ENCODE assay signal across 1 cellular context in the genomic region with DNA sequence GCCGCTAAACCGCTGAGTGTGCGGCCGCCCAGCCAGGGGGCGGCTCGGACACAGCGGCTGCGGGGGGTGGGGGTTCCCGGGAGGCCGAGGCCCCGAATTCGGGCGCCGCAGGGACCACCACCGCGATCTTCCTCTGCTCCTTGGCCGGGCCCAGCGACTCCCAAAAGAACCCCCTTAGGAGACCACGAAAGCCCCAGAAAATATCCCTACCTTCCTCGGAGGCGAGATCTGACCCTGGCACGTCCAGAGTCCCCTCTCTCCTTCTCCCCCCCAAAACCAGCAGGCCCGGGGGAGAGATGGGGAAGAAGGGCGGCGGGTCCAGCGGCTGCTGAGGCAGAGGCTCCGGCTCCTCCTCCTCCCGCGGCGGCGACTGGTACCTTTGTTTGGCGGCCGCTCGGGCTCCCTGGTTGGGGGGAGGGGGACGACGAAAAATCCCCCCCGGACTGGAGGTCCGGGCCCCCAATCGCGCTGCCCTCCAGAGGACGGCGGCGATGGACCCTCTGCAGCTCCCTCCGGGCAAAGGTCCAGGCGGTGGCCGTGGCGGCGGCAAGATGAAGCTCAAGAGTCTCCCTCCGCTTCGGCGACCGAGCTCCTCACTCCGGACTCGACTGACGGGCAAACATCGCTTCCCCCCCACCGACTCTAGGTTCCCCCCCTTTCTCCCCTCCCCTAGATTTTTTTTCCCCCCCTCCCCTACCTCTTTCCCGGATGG.
TF ChIP-seq lines count a peak whose summit lies in the region.

A gene with protein sequence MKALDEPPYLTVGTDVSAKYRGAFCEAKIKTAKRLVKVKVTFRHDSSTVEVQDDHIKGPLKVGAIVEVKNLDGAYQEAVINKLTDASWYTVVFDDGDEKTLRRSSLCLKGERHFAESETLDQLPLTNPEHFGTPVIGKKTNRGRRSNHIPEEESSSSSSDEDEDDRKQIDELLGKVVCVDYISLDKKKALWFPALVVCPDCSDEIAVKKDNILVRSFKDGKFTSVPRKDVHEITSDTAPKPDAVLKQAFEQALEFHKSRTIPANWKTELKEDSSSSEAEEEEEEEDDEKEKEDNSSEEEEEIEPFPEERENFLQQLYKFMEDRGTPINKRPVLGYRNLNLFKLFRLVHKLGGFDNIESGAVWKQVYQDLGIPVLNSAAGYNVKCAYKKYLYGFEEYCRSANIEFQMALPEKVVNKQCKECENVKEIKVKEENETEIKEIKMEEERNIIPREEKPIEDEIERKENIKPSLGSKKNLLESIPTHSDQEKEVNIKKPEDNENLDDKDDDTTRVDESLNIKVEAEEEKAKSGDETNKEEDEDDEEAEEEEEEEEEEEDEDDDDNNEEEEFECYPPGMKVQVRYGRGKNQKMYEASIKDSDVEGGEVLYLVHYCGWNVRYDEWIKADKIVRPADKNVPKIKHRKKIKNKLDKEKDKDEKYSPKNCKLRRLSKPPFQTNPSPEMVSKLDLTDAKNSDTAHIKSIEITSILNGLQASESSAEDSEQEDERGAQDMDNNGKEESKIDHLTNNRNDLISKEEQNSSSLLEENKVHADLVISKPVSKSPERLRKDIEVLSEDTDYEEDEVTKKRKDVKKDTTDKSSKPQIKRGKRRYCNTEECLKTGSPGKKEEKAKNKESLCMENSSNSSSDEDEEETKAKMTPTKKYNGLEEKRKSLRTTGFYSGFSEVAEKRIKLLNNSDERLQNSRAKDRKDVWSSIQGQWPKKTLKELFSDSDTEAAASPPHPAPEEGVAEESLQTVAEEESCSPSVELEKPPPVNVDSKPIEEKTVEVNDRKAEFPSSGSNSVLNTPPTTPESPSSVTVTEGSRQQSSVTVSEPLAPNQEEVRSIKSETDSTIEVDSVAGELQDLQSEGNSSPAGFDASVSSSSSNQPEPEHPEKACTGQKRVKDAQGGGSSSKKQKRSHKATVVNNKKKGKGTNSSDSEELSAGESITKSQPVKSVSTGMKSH (N-terminal part only) (minus strand): TSS at position 621 of the 712 bp plus-strand sequence. CDS start 1,260 bp downstream, outside the sequence.

TF ChIP-seq in HepG2, 621 proteins besides CTCF, POLR2A, EP300 and RAD21 (continued from another document and continues in another):
- TF ChIP-seq, protein P1, sequence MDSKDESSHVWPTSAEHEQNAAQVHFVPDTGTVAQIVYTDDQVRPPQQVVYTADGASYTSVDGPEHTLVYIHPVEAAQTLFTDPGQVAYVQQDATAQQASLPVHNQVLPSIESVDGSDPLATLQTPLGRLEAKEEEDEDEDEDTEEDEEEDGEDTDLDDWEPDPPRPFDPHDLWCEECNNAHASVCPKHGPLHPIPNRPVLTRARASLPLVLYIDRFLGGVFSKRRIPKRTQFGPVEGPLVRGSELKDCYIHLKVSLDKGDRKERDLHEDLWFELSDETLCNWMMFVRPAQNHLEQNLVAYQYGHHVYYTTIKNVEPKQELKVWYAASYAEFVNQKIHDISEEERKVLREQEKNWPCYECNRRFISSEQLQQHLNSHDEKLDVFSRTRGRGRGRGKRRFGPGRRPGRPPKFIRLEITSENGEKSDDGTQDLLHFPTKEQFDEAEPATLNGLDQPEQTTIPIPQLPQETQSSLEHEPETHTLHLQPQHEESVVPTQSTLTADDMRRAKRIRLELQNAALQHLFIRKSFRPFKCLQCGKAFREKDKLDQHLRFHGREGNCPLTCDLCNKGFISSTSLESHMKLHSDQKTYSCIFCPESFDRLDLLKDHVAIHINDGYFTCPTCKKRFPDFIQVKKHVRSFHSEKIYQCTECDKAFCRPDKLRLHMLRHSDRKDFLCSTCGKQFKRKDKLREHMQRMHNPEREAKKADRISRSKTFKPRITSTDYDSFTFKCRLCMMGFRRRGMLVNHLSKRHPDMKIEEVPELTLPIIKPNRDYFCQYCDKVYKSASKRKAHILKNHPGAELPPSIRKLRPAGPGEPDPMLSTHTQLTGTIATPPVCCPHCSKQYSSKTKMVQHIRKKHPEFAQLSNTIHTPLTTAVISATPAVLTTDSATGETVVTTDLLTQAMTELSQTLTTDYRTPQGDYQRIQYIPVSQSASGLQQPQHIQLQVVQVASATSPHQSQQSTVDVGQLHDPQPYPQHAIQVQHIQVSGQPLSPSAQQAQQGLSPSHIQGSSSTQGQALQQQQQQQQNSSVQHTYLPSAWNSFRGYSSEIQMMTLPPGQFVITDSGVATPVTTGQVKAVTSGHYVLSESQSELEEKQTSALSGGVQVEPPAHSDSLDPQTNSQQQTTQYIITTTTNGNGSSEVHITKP (CRISPR knock-in tag; IDR thresholded peaks at IDR 0.05; ENCODE audit: low read depth): no peak
- TF ChIP-seq TGIF2 (CRISPR knock-in tag; IDR thresholded peaks at IDR 0.05): 0 out of 2 replicates have a peak, but pooled peaks have one; percentile 49
- TF ChIP-seq, protein P2, sequence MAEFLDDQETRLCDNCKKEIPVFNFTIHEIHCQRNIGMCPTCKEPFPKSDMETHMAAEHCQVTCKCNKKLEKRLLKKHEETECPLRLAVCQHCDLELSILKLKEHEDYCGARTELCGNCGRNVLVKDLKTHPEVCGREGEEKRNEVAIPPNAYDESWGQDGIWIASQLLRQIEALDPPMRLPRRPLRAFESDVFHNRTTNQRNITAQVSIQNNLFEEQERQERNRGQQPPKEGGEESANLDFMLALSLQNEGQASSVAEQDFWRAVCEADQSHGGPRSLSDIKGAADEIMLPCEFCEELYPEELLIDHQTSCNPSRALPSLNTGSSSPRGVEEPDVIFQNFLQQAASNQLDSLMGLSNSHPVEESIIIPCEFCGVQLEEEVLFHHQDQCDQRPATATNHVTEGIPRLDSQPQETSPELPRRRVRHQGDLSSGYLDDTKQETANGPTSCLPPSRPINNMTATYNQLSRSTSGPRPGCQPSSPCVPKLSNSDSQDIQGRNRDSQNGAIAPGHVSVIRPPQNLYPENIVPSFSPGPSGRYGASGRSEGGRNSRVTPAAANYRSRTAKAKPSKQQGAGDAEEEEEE (CRISPR knock-in tag; IDR thresholded peaks at IDR 0.05; ENCODE audit: borderline replicate concordance): no peak
- 0 out of 2 replicates have a peak, but pooled peaks have one; percentile 20 for TF ChIP-seq ZNF292 (CRISPR knock-in tag; IDR thresholded peaks at IDR 0.05; ENCODE audit: borderline replicate concordance, low read depth)
- TF ChIP-seq, protein P3, sequence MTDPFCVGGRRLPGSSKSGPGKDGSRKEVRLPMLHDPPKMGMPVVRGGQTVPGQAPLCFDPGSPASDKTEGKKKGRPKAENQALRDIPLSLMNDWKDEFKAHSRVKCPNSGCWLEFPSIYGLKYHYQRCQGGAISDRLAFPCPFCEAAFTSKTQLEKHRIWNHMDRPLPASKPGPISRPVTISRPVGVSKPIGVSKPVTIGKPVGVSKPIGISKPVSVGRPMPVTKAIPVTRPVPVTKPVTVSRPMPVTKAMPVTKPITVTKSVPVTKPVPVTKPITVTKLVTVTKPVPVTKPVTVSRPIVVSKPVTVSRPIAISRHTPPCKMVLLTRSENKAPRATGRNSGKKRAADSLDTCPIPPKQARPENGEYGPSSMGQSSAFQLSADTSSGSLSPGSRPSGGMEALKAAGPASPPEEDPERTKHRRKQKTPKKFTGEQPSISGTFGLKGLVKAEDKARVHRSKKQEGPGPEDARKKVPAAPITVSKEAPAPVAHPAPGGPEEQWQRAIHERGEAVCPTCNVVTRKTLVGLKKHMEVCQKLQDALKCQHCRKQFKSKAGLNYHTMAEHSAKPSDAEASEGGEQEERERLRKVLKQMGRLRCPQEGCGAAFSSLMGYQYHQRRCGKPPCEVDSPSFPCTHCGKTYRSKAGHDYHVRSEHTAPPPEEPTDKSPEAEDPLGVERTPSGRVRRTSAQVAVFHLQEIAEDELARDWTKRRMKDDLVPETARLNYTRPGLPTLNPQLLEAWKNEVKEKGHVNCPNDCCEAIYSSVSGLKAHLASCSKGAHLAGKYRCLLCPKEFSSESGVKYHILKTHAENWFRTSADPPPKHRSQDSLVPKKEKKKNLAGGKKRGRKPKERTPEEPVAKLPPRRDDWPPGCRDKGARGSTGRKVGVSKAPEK (CRISPR knock-in tag; IDR thresholded peaks at IDR 0.05; ENCODE audit: borderline replicate concordance): no peak
- TF ChIP-seq ZNF20 (CRISPR knock-in tag; IDR thresholded peaks at IDR 0.05): no peak
- peak; percentile 73; the same call in 1 of the 2 replicates for TF ChIP-seq ZFP41 (CRISPR knock-in tag; IDR thresholded peaks at IDR 0.05; ENCODE audit: borderline replicate concordance)
- no peak; the same call in 1 of the 2 replicates for TF ChIP-seq ZSCAN21 (CRISPR knock-in tag; IDR thresholded peaks at IDR 0.05; ENCODE audit: borderline replicate concordance)
- TF ChIP-seq, protein P4, sequence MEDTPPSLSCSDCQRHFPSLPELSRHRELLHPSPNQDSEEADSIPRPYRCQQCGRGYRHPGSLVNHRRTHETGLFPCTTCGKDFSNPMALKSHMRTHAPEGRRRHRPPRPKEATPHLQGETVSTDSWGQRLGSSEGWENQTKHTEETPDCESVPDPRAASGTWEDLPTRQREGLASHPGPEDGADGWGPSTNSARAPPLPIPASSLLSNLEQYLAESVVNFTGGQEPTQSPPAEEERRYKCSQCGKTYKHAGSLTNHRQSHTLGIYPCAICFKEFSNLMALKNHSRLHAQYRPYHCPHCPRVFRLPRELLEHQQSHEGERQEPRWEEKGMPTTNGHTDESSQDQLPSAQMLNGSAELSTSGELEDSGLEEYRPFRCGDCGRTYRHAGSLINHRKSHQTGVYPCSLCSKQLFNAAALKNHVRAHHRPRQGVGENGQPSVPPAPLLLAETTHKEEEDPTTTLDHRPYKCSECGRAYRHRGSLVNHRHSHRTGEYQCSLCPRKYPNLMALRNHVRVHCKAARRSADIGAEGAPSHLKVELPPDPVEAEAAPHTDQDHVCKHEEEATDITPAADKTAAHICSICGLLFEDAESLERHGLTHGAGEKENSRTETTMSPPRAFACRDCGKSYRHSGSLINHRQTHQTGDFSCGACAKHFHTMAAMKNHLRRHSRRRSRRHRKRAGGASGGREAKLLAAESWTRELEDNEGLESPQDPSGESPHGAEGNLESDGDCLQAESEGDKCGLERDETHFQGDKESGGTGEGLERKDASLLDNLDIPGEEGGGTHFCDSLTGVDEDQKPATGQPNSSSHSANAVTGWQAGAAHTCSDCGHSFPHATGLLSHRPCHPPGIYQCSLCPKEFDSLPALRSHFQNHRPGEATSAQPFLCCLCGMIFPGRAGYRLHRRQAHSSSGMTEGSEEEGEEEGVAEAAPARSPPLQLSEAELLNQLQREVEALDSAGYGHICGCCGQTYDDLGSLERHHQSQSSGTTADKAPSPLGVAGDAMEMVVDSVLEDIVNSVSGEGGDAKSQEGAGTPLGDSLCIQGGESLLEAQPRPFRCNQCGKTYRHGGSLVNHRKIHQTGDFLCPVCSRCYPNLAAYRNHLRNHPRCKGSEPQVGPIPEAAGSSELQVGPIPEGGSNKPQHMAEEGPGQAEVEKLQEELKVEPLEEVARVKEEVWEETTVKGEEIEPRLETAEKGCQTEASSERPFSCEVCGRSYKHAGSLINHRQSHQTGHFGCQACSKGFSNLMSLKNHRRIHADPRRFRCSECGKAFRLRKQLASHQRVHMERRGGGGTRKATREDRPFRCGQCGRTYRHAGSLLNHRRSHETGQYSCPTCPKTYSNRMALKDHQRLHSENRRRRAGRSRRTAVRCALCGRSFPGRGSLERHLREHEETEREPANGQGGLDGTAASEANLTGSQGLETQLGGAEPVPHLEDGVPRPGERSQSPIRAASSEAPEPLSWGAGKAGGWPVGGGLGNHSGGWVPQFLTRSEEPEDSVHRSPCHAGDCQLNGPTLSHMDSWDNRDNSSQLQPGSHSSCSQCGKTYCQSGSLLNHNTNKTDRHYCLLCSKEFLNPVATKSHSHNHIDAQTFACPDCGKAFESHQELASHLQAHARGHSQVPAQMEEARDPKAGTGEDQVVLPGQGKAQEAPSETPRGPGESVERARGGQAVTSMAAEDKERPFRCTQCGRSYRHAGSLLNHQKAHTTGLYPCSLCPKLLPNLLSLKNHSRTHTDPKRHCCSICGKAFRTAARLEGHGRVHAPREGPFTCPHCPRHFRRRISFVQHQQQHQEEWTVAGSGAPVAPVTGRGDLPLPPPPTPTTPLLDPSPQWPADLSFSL (CRISPR knock-in tag; IDR thresholded peaks at IDR 0.05): peak; percentile 31; the same call in 1 of the 2 replicates
- TF ChIP-seq, protein P5, sequence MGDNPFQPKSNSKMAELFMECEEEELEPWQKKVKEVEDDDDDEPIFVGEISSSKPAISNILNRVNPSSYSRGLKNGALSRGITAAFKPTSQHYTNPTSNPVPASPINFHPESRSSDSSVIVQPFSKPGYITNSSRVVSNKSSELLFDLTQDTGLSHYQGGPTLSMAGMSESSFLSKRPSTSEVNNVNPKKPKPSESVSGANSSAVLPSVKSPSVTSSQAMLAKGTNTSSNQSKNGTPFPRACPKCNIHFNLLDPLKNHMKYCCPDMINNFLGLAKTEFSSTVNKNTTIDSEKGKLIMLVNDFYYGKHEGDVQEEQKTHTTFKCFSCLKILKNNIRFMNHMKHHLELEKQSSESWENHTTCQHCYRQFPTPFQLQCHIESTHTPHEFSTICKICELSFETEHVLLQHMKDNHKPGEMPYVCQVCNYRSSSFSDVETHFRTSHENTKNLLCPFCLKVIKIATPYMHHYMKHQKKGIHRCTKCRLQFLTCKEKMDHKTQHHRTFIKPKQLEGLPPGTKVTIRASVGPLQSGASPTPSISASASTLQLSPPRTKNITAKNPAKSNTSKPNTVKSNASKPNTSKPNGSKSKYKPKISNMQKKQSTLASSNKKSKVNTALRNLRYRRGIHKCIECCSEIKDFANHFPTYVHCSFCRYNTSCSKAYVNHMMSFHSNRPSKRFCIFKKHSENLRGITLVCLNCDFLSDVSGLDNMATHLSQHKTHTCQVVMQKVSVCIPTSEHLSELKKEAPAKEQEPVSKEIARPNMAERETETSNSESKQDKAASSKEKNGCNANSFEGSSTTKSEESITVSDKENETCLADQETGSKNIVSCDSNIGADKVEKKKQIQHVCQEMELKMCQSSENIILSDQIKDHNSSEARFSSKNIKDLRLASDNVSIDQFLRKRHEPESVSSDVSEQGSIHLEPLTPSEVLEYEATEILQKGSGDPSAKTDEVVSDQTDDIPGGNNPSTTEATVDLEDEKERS (CRISPR knock-in tag; IDR thresholded peaks at IDR 0.05): no peak
- TF ChIP-seq, protein P6, sequence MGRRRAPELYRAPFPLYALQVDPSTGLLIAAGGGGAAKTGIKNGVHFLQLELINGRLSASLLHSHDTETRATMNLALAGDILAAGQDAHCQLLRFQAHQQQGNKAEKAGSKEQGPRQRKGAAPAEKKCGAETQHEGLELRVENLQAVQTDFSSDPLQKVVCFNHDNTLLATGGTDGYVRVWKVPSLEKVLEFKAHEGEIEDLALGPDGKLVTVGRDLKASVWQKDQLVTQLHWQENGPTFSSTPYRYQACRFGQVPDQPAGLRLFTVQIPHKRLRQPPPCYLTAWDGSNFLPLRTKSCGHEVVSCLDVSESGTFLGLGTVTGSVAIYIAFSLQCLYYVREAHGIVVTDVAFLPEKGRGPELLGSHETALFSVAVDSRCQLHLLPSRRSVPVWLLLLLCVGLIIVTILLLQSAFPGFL (CRISPR knock-in tag; IDR thresholded peaks at IDR 0.05): no peak
- no peak for TF ChIP-seq TOPORS (CRISPR knock-in tag; IDR thresholded peaks at IDR 0.05)
- TF ChIP-seq KMT2A (CRISPR knock-in tag; IDR thresholded peaks at IDR 0.05): 0 out of 2 replicates have a peak, but pooled peaks have one; percentile 57
- no peak for TF ChIP-seq ZFYVE20 (CRISPR knock-in tag; IDR thresholded peaks at IDR 0.05; ENCODE audit: borderline replicate concordance, low read depth)
